Comparison of ENCODE assay signal across 10 cellular contexts in the genomic region with DNA sequence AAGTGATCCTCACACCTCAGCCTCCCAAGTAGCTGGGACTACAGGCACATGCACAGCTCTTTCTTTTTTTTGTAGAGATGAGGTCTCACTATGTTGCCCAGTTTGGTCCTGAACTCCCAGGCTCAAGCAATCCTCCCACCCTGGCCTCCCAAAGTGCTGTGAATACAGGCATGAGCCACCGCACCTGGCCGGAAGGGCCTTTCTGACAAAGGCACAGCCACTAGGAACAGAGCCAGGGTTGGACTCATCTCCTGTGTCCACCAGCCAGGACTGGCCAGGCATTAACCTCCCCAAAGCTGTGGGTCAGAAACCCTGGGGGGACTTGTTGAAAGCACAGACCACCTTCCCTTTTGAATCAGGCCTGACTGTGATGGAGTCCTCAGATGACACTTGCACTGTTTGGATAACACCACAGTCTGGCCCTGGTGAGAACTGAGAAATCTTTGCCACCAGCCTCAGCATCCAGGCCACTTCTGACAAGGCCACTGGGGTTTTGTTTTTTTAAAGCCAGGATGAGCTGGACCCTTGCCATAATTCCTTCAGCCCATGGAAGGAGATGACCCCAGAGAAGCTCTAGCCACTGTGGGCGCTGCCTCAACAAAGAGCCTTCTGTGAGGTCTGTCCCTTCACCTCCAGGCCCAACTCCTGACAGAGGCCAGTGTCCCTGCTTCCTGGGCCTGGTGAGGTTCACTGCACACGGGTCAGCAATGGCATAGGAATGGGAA. TPM values are rescaled to one million over a fixed set of nuclear protein-coding genes. Genes with fewer than 3 reads are reported as not detected.
DNase-seq lines count a peak whose midpoint lies in the region; ATAC-seq and TF ChIP-seq lines count a peak whose summit lies in the region.
"Had no signal": no experiment of that assay in that cellular context is flagged by ENCODE, and none has a peak within 500 bp of the region (broad histone marks: within the 10 kb centered on the region; RNA-seq: fewer than 3 reads in every experiment).

No MANE protein-coding gene starts in this region.

- H3K27ac ChIP-seq in naive thymus-derived CD4-positive, alpha-beta T cell (ENCODE audit: low read depth, low read length): no peak overlapping the region

- H3K9me2 ChIP-seq in Loucy (replicated peaks; ENCODE audit: low read depth, low read length): no peaks in the 10 kb centered on the region

- H3F3A ChIP-seq in Loucy (ENCODE audit: low read depth): no peaks in the 10 kb centered on the region

- H3K36me3 ChIP-seq in Loucy (ENCODE audit: insufficient read depth, low read length): peaks cover 4% of the 10 kb centered on the region; the same call in 1 of the 2 replicates
- peaks cover 0 to 10% (median 0%) of the 10 kb centered on the region in 3 experiments for H3K36me3 ChIP-seq in naive thymus-derived CD4-positive, alpha-beta T cell (ENCODE audit: control insufficient read depth in 2 of 3, insufficient read depth in 3 of 3, low read length in 3 of 3)

- intact Hi-C loops in Calu3 (cut with micrococcal nuclease; ENCODE audit: unreplicated experiment): no loop called here
- intact Hi-C loops in naive thymus-derived CD4-positive, alpha-beta T cell (cut with micrococcal nuclease): no loop called here

- H3K4me3 ChIP-seq in Loucy (ENCODE audit: low read length, poor library complexity, severe bottlenecking): peak overlapping the region; percentile 92
- no peak overlapping the region for H3K4me3 ChIP-seq in naive thymus-derived CD4-positive, alpha-beta T cell (ENCODE audit: low read length)

- H3K4me2 ChIP-seq in Loucy (ENCODE audit: low read depth, low read length, poor library complexity, severe bottlenecking): peak overlapping the region; percentile 99

- no peaks in the 10 kb centered on the region for H3K27me3 Mint-ChIP-seq in Calu3 (ENCODE audit: unreplicated experiment)
- H3K27me3 Mint-ChIP-seq in naive thymus-derived CD4-positive, alpha-beta T cell: no peaks in the 10 kb centered on the region

- no TSS peak for BruUV-seq in Calu3 (replicated peaks; lab: Mats Ljungman, UMichigan)

- DNase-seq in Calu3 (no peak), cerebellum (ENCODE audit: low spot score) (peak; percentile 37)
- DNase-seq in naive thymus-derived CD4-positive, alpha-beta T cell: no peak
- no peak for DNase-seq in activated T-cell treated with anti-CD3 and anti-CD28 coated beads, Interleukin-2, amount 50 U/mL, for 48 hours
- DNase-seq: activated CD4-positive, CD25-positive, alpha-beta regulatory T cell; NCI-H774 had no signal

- H3K4me1 Mint-ChIP-seq in Calu3 (ENCODE audit: low read depth, unreplicated experiment): peaks cover 44% of the 10 kb centered on the region
- H3K4me1 Mint-ChIP-seq in naive thymus-derived CD4-positive, alpha-beta T cell: peaks cover 38 to 78% (median 70%) of the 10 kb centered on the region in 7 donors

- peaks cover 76% of the 10 kb centered on the region for H4K20me1 ChIP-seq in Loucy (ENCODE audit: insufficient read depth, low read length, poor library complexity, severe bottlenecking)

- H3K27me3 ChIP-seq in Loucy (ENCODE audit: insufficient read depth, low read length, poor library complexity, severe bottlenecking): no peaks in the 10 kb centered on the region
- H3K27me3 ChIP-seq in naive thymus-derived CD4-positive, alpha-beta T cell (ENCODE audit: control insufficient read depth in 2 of 2, insufficient read depth in 2 of 2, low read length in 2 of 2): no peaks in the 10 kb centered on the region

- peaks cover 97% of the 10 kb centered on the region for H3K79me2 ChIP-seq in Loucy (ENCODE audit: insufficient read depth, low read length)

- ATAC-seq in naive thymus-derived CD4-positive, alpha-beta T cell: no peak
- ATAC-seq in HG02571 (IDR thresholded peaks at IDR 0.05; ENCODE audit: unreplicated experiment) (no peak), GM19455 (IDR thresholded peaks at IDR 0.05; ENCODE audit: unreplicated experiment) (no peak), HG02623 (IDR thresholded peaks at IDR 0.05; ENCODE audit: unreplicated experiment) (no peak)

- H3K27ac Mint-ChIP-seq in Calu3 (ENCODE audit: unreplicated experiment): peak overlapping the region; percentile 50
- H3K27ac Mint-ChIP-seq in naive thymus-derived CD4-positive, alpha-beta T cell: peak overlapping the region in 5 of 9 donors; percentile 34 to 80 (median 41)

- TF ChIP-seq CTCF in Calu3 (IDR thresholded peaks at IDR 0.05; ENCODE audit: unreplicated experiment) (no peak), Loucy (conservative IDR thresholded peaks at IDR 0.05; ENCODE audit: low read length) (no peak)

- peak overlapping the region; percentile 87 for H3K4me3 Mint-ChIP-seq in Calu3 (ENCODE audit: low read depth, unreplicated experiment)
- H3K4me3 Mint-ChIP-seq in naive thymus-derived CD4-positive, alpha-beta T cell: peak overlapping the region in 5 of 10 donors; percentile 17 to 84 (median 47)

- H3K9ac ChIP-seq in Loucy (ENCODE audit: low read depth, low read length, poor library complexity, severe bottlenecking): peak overlapping the region; percentile 48

- H2AFZ ChIP-seq in Loucy (ENCODE audit: low read length): no peak overlapping the region

- H3K36me3 Mint-ChIP-seq in Calu3 (ENCODE audit: insufficient read depth, unreplicated experiment): peaks cover 72% of the 10 kb centered on the region
- peaks cover 0 to 10% (median 8%) of the 10 kb centered on the region in 5 donors for H3K36me3 Mint-ChIP-seq in naive thymus-derived CD4-positive, alpha-beta T cell

- CTCF ChIA-PET in Calu3 (lab: Charles Lee): no interaction called here
- CTCF ChIA-PET in naive thymus-derived CD4-positive, alpha-beta T cell (lab: Charles Lee): no interaction called here

- H3K9me3 Mint-ChIP-seq in Calu3 (ENCODE audit: low read depth, unreplicated experiment): no peaks in the 10 kb centered on the region
- H3K9me3 Mint-ChIP-seq in naive thymus-derived CD4-positive, alpha-beta T cell: no peaks in the 10 kb centered on the region

- H3K4me1 ChIP-seq in Loucy (ENCODE audit: insufficient read depth, low read length, poor library complexity, severe bottlenecking): peaks cover 52% of the 10 kb centered on the region
- peaks cover 12 to 26% of the 10 kb centered on the region in 2 donors for H3K4me1 ChIP-seq in naive thymus-derived CD4-positive, alpha-beta T cell (ENCODE audit: control insufficient read depth in 2 of 2, insufficient read depth in 2 of 2, low read length in 2 of 2)

- no peaks in the 10 kb centered on the region for H3K9me3 ChIP-seq in Loucy (ENCODE audit: insufficient read depth, low read depth, low read length)
- no peaks in the 10 kb centered on the region for H3K9me3 ChIP-seq in naive thymus-derived CD4-positive, alpha-beta T cell (ENCODE audit: control insufficient read depth in 2 of 3, low read length in 3 of 3)

- POLR2A ChIA-PET in naive thymus-derived CD4-positive, alpha-beta T cell (lab: Charles Lee): interaction anchor here (0.6 kb wide), 1 partner anchor 109 kb away, joined by 3 read pairs; no protein-coding TSS in a partner anchor

RNA-seq across cellular contexts. Expression of gene TKT, which starts 4.8 kb away (rescaled TPM):
- total RNA-seq in Calu3 (2022): 391 and 446 TPM in 2 replicates
- total RNA-seq in cerebellum: 71.4 TPM
- 100 to 1,000 TPM in 3 of 5 experiments, 10 to 100 TPM in 2; 83.5 to 333 (median 121) TPM for total RNA-seq in naive thymus-derived CD4-positive, alpha-beta T cell
- polyA plus RNA-seq in naive thymus-derived CD4-positive, alpha-beta T cell: 10 to 100 TPM; 60.7 to 63.4 TPM
